Comparison of ENCODE assay signal across 1 cellular context in genomic region chr14:34873591-34874385, GRCh38.
TF ChIP-seq lines count a peak whose summit lies in the region.

No MANE protein-coding gene starts in this region.

TF ChIP-seq in HepG2, 621 proteins besides CTCF, POLR2A, EP300 and RAD21 (continued from another document and continues in another):
- TF ChIP-seq ZHX2 (IDR thresholded peaks at IDR 0.05; ENCODE audit: low read depth) = peak; percentile 62
- TF ChIP-seq ZHX2 (CRISPR knock-in tag; IDR thresholded peaks at IDR 0.05; ENCODE audit: borderline replicate concordance) = no peak
- TF ChIP-seq MYC (CRISPR knock-in tag; IDR thresholded peaks at IDR 0.05; ENCODE audit: borderline replicate concordance) = peak; percentile 90
- TF ChIP-seq ATF5 (CRISPR knock-in tag; IDR thresholded peaks at IDR 0.05; ENCODE audit: low read depth) = peak; percentile 98
- peak; percentile 92 for TF ChIP-seq REXO4 (CRISPR knock-in tag; IDR thresholded peaks at IDR 0.05; ENCODE audit: borderline replicate concordance)
- peak; percentile 87 for TF ChIP-seq ETV5 (CRISPR knock-in tag; IDR thresholded peaks at IDR 0.05; ENCODE audit: borderline replicate concordance)
- no peak for TF ChIP-seq HNRNPUL1 (IDR thresholded peaks at IDR 0.05; ENCODE audit: low read depth, low read length)
- TF ChIP-seq SPEN (CRISPR knock-in tag; IDR thresholded peaks at IDR 0.05; ENCODE audit: low read depth) = peak; percentile 89
- TF ChIP-seq CAMTA2 (CRISPR knock-in tag; IDR thresholded peaks at IDR 0.05; ENCODE audit: borderline replicate concordance) = 0 out of 2 replicates have a peak, but pooled peaks have one; percentile 93
- TF ChIP-seq NFE2 (CRISPR knock-in tag; IDR thresholded peaks at IDR 0.05) = no peak
- TF ChIP-seq TRAFD1 (CRISPR knock-in tag; IDR thresholded peaks at IDR 0.05; ENCODE audit: borderline replicate concordance) = no peak
- peak; percentile 70 for TF ChIP-seq MED1 (CRISPR knock-in tag; IDR thresholded peaks at IDR 0.05)
- TF ChIP-seq HOXD1 (CRISPR knock-in tag; IDR thresholded peaks at IDR 0.05) = peak; percentile 59
- TF ChIP-seq TP53 (CRISPR knock-in tag; conservative IDR thresholded peaks at IDR 0.05) = no peak
- peak; percentile 96 for TF ChIP-seq KMT2B (CRISPR knock-in tag; IDR thresholded peaks at IDR 0.05)
- peak; percentile 11 for TF ChIP-seq THRA (CRISPR knock-in tag; IDR thresholded peaks at IDR 0.05; ENCODE audit: borderline replicate concordance)
- peak; percentile 96 for TF ChIP-seq ZNF879 (CRISPR knock-in tag; IDR thresholded peaks at IDR 0.05)
- no peak for TF ChIP-seq MAF1 (CRISPR knock-in tag; IDR thresholded peaks at IDR 0.05; ENCODE audit: borderline replicate concordance)
- TF ChIP-seq TFDP2 (CRISPR knock-in tag; IDR thresholded peaks at IDR 0.05) = peak; percentile 83
- no peak for TF ChIP-seq ZFP36 (IDR thresholded peaks at IDR 0.05; ENCODE audit: borderline replicate concordance, low read depth, low read length, partially characterized antibody)
- TF ChIP-seq ZNF225 (CRISPR knock-in tag; IDR thresholded peaks at IDR 0.05) = peak; percentile 99
- peak; percentile 87; the same call in 1 of the 2 replicates for TF ChIP-seq ZNF235 (CRISPR knock-in tag; IDR thresholded peaks at IDR 0.05; ENCODE audit: borderline replicate concordance)
- peak; percentile 96 for TF ChIP-seq ZNF430 (CRISPR knock-in tag; IDR thresholded peaks at IDR 0.05)
- no peak; the same call in none of the 2 replicates for TF ChIP-seq SP5 (CRISPR knock-in tag; IDR thresholded peaks at IDR 0.05; ENCODE audit: borderline replicate concordance, low read depth)
- TF ChIP-seq CENPX (CRISPR knock-in tag; IDR thresholded peaks at IDR 0.05) = no peak
- peak; percentile 98 for TF ChIP-seq NFE2L1 (CRISPR knock-in tag; IDR thresholded peaks at IDR 0.05; ENCODE audit: borderline replicate concordance)
- peak; percentile 93; the same call in 1 of the 2 replicates for TF ChIP-seq ZNF576 (CRISPR knock-in tag; IDR thresholded peaks at IDR 0.05)
- TF ChIP-seq ADNP (CRISPR knock-in tag; IDR thresholded peaks at IDR 0.05) = no peak
- TF ChIP-seq KLF6 (CRISPR knock-in tag; IDR thresholded peaks at IDR 0.05) = peak; percentile 96
- TF ChIP-seq MEIS1 (CRISPR knock-in tag; IDR thresholded peaks at IDR 0.05; ENCODE audit: borderline replicate concordance) = peak; percentile 97
- TF ChIP-seq ZNF367 (CRISPR knock-in tag; IDR thresholded peaks at IDR 0.05; ENCODE audit: borderline replicate concordance) = no peak; the same call in 1 of the 2 replicates
- no peak for TF ChIP-seq ZNF597 (CRISPR knock-in tag; IDR thresholded peaks at IDR 0.05)
- no peak for TF ChIP-seq MLXIP (CRISPR knock-in tag; IDR thresholded peaks at IDR 0.05; ENCODE audit: borderline replicate concordance)
- peak; percentile 82 for TF ChIP-seq ZNF503 (CRISPR knock-in tag; IDR thresholded peaks at IDR 0.05)
- peak; percentile 99 for TF ChIP-seq UBTF (CRISPR knock-in tag; IDR thresholded peaks at IDR 0.05)
- TF ChIP-seq ZNF121 (CRISPR knock-in tag; IDR thresholded peaks at IDR 0.05) = peak; percentile 95
- no peak for TF ChIP-seq GTF2F1 (IDR thresholded peaks at IDR 0.05; ENCODE audit: low read length)
- TF ChIP-seq ATF3 (CRISPR knock-in tag; IDR thresholded peaks at IDR 0.05) = no peak; the same call in 1 of the 2 replicates
